Comparison of ENCODE assay signal across 1 cellular context in genomic region chr1:16017461-16018303, GRCh38.
TF ChIP-seq lines count a peak whose summit lies in the region.

HSPB7 (minus strand) TSS chr1:16018043; CDS start chr1:16017963, 80 bp downstream.

TF ChIP-seq in HepG2, 621 proteins besides CTCF, POLR2A, EP300 and RAD21 (continued from another document):
- TF ChIP-seq ZKSCAN5 (CRISPR knock-in tag; IDR thresholded peaks at IDR 0.05) (no peak), HDAC1 (CRISPR knock-in tag; IDR thresholded peaks at IDR 0.05) (peak; percentile 51), ZNF101 (CRISPR knock-in tag; IDR thresholded peaks at IDR 0.05; ENCODE audit: borderline replicate concordance, low read depth) (no peak), KAT7 (CRISPR knock-in tag; IDR thresholded peaks at IDR 0.05; ENCODE audit: borderline replicate concordance) (no peak)
